Comparison of ENCODE assay signal across 31 cellular contexts in the genomic region with DNA sequence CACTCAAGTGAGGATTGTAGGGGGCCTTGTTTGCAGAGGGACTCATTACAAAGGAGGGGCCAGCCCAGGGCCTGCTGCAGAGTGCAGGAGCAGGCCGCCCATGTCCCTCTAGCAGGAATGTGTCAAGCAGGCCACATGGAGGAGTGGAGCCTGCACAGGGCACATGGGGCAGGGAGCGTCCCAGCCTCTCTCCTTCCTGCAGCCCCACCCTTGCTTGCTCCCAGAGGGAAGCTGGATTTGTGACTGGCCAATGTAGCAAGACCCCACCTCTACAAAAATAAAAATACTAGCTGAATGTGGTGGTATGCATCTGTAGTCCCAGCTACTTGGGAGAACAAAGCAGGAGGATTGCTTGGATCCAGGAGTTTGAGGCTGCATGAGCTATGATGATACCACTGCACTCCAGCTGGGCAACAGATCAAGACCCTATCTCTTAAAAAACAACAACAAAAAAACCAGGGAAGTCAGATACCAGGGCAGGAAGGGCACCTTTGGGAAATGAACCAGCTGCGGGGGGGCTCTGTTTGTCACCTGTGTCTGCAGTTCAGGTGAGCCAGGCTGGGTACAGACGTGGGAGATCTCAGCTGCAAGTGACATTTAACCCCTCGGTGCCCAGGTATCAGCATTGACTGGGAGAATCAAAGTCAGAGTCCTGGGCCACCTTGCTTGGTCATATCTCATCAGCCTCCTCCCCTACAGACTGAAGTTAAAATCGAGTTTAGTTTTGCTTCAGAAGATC. TPM values are rescaled to one million over a fixed set of nuclear protein-coding genes. Genes with fewer than 3 reads are reported as not detected.
DNase-seq lines count a peak whose midpoint lies in the region; ATAC-seq and TF ChIP-seq lines count a peak whose summit lies in the region.
"Had no signal": no experiment of that assay in that cellular context is flagged by ENCODE, and none has a peak within 500 bp of the region (broad histone marks: within the 10 kb centered on the region; RNA-seq: fewer than 3 reads in every experiment).

No MANE protein-coding gene starts in this region.

- no peaks in the 10 kb centered on the region for H4K20me1 ChIP-seq in hepatocyte (ENCODE audit: insufficient read depth, poor library complexity, severe bottlenecking)

- no peaks in the 10 kb centered on the region for H3K27me3 ChIP-seq in hepatocyte
- H3K27me3 ChIP-seq: gastroesophageal sphincter, neutrophil had no signal

- ATAC-seq in GM18498 (IDR thresholded peaks at IDR 0.05; ENCODE audit: unreplicated experiment) (no peak), GM21717 (IDR thresholded peaks at IDR 0.05; ENCODE audit: unreplicated experiment) (no peak)
- ATAC-seq: activated CD4-positive, CD25-positive, alpha-beta regulatory T cell treated with anti-CD3 and anti-CD28 coated beads, Interleukin-2, amount 50 U/mL, for 24 hours; activated T-cell treated with anti-CD3 and anti-CD28 coated beads, Interleukin-2, amount 50 U/mL, for 72 hours; gastroesophageal sphincter; left cardiac atrium; sciatic nerve had no signal

- no peak overlapping the region for H2AFZ ChIP-seq in hepatocyte

- H3K9me3 Mint-ChIP-seq in nephron = no peaks in the 10 kb centered on the region
- H3K9me3 Mint-ChIP-seq: activated T-cell treated with anti-CD3 and anti-CD28 coated beads, Interleukin-2, amount 50 U/mL, for 72 hours; memory B cell had no signal

- no peak overlapping the region for H3K4me2 ChIP-seq in hepatocyte
- H3K4me2 ChIP-seq: SK-N-SH had no signal

- H3K27ac ChIP-seq in hepatocyte = peak overlapping the region; percentile 97
- H3K27ac ChIP-seq: 22Rv1, gastroesophageal sphincter, neutrophil, prostate gland had no signal

- TF ChIP-seq CTCF in hepatocyte (IDR thresholded peaks at IDR 0.05; ENCODE audit: poor library complexity) (no peak), nephron (IDR thresholded peaks at IDR 0.05; ENCODE audit: unreplicated experiment in 3 of 3) (no peak)

- H3K4me3 ChIP-seq in hepatocyte = no peak overlapping the region
- H3K4me3 ChIP-seq: gastroesophageal sphincter, prostate gland had no signal

- no peaks in the 10 kb centered on the region for H3K79me2 ChIP-seq in hepatocyte

- no peaks in the 10 kb centered on the region for H3K36me3 ChIP-seq in hepatocyte (replicated peaks; ENCODE audit: insufficient read depth, low read depth)
- H3K36me3 ChIP-seq: prostate gland had no signal

- H3K4me1 Mint-ChIP-seq in nephron = peaks cover 33% of the 10 kb centered on the region

- WGBS in hepatocyte (ENCODE audit: low lambda C conversion rate, missing lambda C conversion rate) = 78% methylated on average over 6 of the region's 6 CpGs

- peak overlapping the region; percentile 50 to 79 (median 59) for H3K27ac Mint-ChIP-seq in nephron
- H3K27ac Mint-ChIP-seq: activated T-cell treated with anti-CD3 and anti-CD28 coated beads, Interleukin-2, amount 50 U/mL, for 72 hours; memory B cell had no signal

- peak; percentile 52 for DNase-seq in activated effector memory CD4-positive, alpha-beta T cell treated with anti-CD3 and anti-CD28 coated beads, Interleukin-2, amount 50 U/mL, for 16 hours
- DNase-seq in activated effector memory CD4-positive, alpha-beta T cell treated with Interleukin-2 at 50 U/mL for 16 hours = no peak
- DNase-seq in hepatocyte (ENCODE audit: low spot score) (peak; percentile 59), HK-2 (ENCODE audit: unreplicated experiment) (no peak)
- DNase-seq in activated CD4-positive, CD25-positive, alpha-beta regulatory T cell (lab: John Stamatoyannopoulos, UW) = no peak
- DNase-seq: activated CD4-positive, alpha-beta T cell treated with anti-CD3 and anti-CD28 coated beads, Interleukin-2, amount 50 U/mL, for 48 hours; activated naive CD4-positive, alpha-beta T cell treated with Interleukin-2 at 50 U/mL for 16 hours; activated T-cell treated with anti-CD3 and anti-CD28 coated beads, Interleukin-2, amount 50 U/mL, for 72 hours; C1 segment of cervical spinal cord; caudate nucleus; GDM1; hippocampal formation; Karpas-422; left cardiac atrium; NCI-H1417; NCI-H2029 treated with DMSO at 0.1 percent for 48 hours; NCI-H524 treated with DMSO at 0.1 percent for 48 hours; NK-92 treated with Interleukin-12 subunit alpha and Interleukin-12 subunit beta, amount 100 ng/mL, for 24 hours; SK-N-SH; stimulated activated CD4-positive, alpha-beta T cell treated with anti-CD3 and anti-CD28 coated beads, Interleukin-4, amount 100 ng/mL, for 24 hours; trophoblast cell had no signal

- peaks cover 36% of the 10 kb centered on the region for H3K4me1 ChIP-seq in hepatocyte (ENCODE audit: insufficient read depth)
- H3K4me1 ChIP-seq: prostate gland had no signal

- no peaks in the 10 kb centered on the region for H3K9me2 ChIP-seq in hepatocyte (replicated peaks; ENCODE audit: insufficient read depth)
- H3K9me2 ChIP-seq: SK-N-SH had no signal

- H3K9me3 ChIP-seq in hepatocyte (ENCODE audit: low read depth) = no peaks in the 10 kb centered on the region
- H3K9me3 ChIP-seq: gastroesophageal sphincter, neutrophil, prostate gland, SK-N-SH had no signal

- H3K4me3 Mint-ChIP-seq in nephron = no peak overlapping the region
- H3K4me3 Mint-ChIP-seq: activated T-cell treated with anti-CD3 and anti-CD28 coated beads, Interleukin-2, amount 50 U/mL, for 72 hours; memory B cell had no signal

- peaks cover 21% of the 10 kb centered on the region for H3K36me3 Mint-ChIP-seq in nephron (ENCODE audit: low read depth)

- peaks cover 5% of the 10 kb centered on the region for H3K27me3 Mint-ChIP-seq in nephron (ENCODE audit: low read depth)
- H3K27me3 Mint-ChIP-seq: memory B cell had no signal

RNA-seq across cellular contexts. Expression of a gene that starts 27.7 kb away (rescaled TPM):
- total RNA-seq in hepatocyte = 72.4 and 75.6 TPM in 2 replicates
- 116 and 130 TPM in 2 replicates for polyA plus RNA-seq in hepatocyte

Comparison
In these comparisons a context has a peak if more than half of its experiments do, and no peak if none do; other contexts are left out.
1. DNase-seq: peak in activated effector memory CD4-positive, alpha-beta T cell treated with anti-CD3 and anti-CD28 coated beads, Interleukin-2, amount 50 U/mL, for 16 hours (single experiment) and hepatocyte (single experiment); none in activated effector memory CD4-positive, alpha-beta T cell treated with Interleukin-2 at 50 U/mL for 16 hours (single experiment), activated CD4-positive, CD25-positive, alpha-beta regulatory T cell (0 of 4) and HK-2 (single experiment).